In genomic region chr4:18976884-18977283, GRCh38 we compare ENCODE assay signal across 24 cellular contexts.
"Had no signal": no experiment of that assay in that cellular context is flagged by ENCODE, and none has a peak within 500 bp of the region (broad histone marks: within the 10 kb centered on the region; RNA-seq: fewer than 3 reads in every experiment).

No MANE protein-coding gene starts in this region.

- ATAC-seq: stimulated activated effector memory CD8-positive, alpha-beta T cell treated with anti-CD3 and anti-CD28 coated beads, Interleukin-12 subunit alpha, Interleukin-12 subunit beta, amount 100 ng/mL, for 72 hours; stimulated activated memory B cell treated with anti-CD40 and anti-IgM and Interleukin-4, amounts not matched to agents 10 μg/mL and 1 μg/mL and 100 μg/mL, for 72 hours; stimulated activated naive B cell treated with anti-CD40 and anti-IgM and Interleukin-4, amounts not matched to agents 10 μg/mL and 1 μg/mL and 100 μg/mL, for 72 hours; stimulated activated naive CD8-positive, alpha-beta T cell treated with anti-CD3 and anti-CD28 coated beads, Interleukin-15, amount 100 ng/mL, for 72 hours; stimulated activated naive CD8-positive, alpha-beta T cell treated with anti-CD3 and anti-CD28 coated beads, Interleukin-15, Interleukin-2, amounts not matched to agents 100 U/mL and 50 U/mL, for 24 hours; upper lobe of right lung had no signal

- H3K9me3 ChIP-seq: suprapubic skin, testis, thoracic aorta, thyroid gland, tibial artery, tibial nerve, upper lobe of left lung, upper lobe of right lung, uterus, vagina had no signal

- H3K36me3 ChIP-seq: stomach, suprapubic skin, thoracic aorta, thyroid gland, tibial artery, tibial nerve, upper lobe of left lung, upper lobe of right lung, uterus, vagina had no signal

- H3K27ac ChIP-seq: stomach, suprapubic skin, testis, thoracic aorta, thyroid gland, tibial artery, tibial nerve, upper lobe of left lung, upper lobe of right lung, uterus, vagina had no signal

- H3K27me3 ChIP-seq: stomach, suprapubic skin, testis, thyroid gland, tibial artery, tibial nerve, upper lobe of left lung, upper lobe of right lung, uterus, vagina had no signal

- H3K4me3 ChIP-seq: stomach, suprapubic skin, testis, thoracic aorta, thyroid gland, tibial artery, tibial nerve, upper lobe of left lung, upper lobe of right lung, uterus, vagina had no signal

- H3K4me1 ChIP-seq: stomach, suprapubic skin, testis, thyroid gland, tibial artery, tibial nerve, upper lobe of left lung, upper lobe of right lung, uterus, vagina had no signal

- DNase-seq: stimulated activated CD4-positive, alpha-beta T cell treated with anti-CD3 and anti-CD28 coated beads, Interleukin-2, amount 100 ng/mL, for 48 hours; stimulated activated CD4-positive, alpha-beta T cell treated with anti-CD3 and anti-CD28 coated beads, Interleukin-4, amount 100 ng/mL, for 1 hour; stimulated activated CD4-positive, alpha-beta T cell treated with anti-CD3 and anti-CD28 coated beads, Interleukin-4, amount 100 ng/mL, for 24 hours; stimulated activated CD4-positive, alpha-beta T cell treated with anti-CD3 and anti-CD28 coated beads, Interleukin-4, amount 100 ng/mL, for 4 hours; stimulated activated CD8-positive, alpha-beta memory T cell treated with anti-CD3 and anti-CD28 coated beads, Interleukin-4, amount 100 ng/mL, for 48 hours; stimulated activated naive B cell treated with anti-CD40 and anti-IgM and Interleukin-4, amounts not matched to agents 10 μg/mL and 1 μg/mL and 100 μg/mL, for 72 hours; stimulated activated naive CD4-positive, alpha-beta T cell; stimulated activated naive CD4-positive, alpha-beta T cell treated with Interleukin-2 at 50 U/mL for 16 hours; stimulated activated naive CD8-positive, alpha-beta T cell treated with anti-CD3 and anti-CD28 coated beads, Interleukin-15, amount 100 ng/mL, for 72 hours; stimulated activated naive CD8-positive, alpha-beta T cell treated with anti-CD3 and anti-CD28 coated beads, Interleukin-15, Interleukin-2, amounts not matched to agents 100 U/mL and 50 U/mL, for 24 hours; stomach; substantia nigra; testis; thyroid gland; tibial artery; upper lobe of left lung; upper lobe of right lung; uterus had no signal
